In the genomic region with DNA sequence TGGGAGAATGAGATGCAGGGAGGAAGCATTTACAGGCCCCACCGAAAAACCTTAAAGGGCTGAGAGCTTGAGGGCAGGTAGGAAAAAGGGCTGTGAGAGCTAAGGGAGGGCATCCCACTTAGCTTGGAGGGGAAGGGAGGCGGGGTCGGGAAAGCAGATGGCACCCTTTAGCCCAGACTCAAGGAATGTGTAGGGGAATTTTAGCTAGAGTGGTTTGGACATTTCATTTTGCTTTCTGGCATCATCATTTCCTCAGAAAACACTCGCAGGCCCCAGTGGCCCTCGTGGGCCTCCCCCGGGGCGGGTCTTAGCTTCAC, we compare ENCODE assay signal across 8 cellular contexts. TPM values are rescaled to one million over a fixed set of nuclear protein-coding genes. Genes with fewer than 3 reads are reported as not detected.
DNase-seq lines count a peak whose midpoint lies in the region; ATAC-seq and TF ChIP-seq lines count a peak whose summit lies in the region.

No MANE protein-coding gene starts in this region.

- WGBS in heart left ventricle, 4 donors: 23 to 24% (median 24%) methylated on average over 7 of the region's 7 CpGs
- WGBS in mesodermal cell (ENCODE audit: insufficient coverage in 2 of 2), 2 experiments: 4 to 17% methylated on average over 5 to 6 of the region's 7 CpGs

- ATAC-seq in heart left ventricle (peak in 1 of 4 donors; percentile 0), left ventricle myocardium superior (no peak), HG03342 (IDR thresholded peaks at IDR 0.05; ENCODE audit: unreplicated experiment) (no peak)

- intact Hi-C loops in heart left ventricle (cut with DNase I) (loop anchor here in 6 of 10 donors (1.0 to 10.0 kb wide), 4 partner anchors 40 to 218 kb away; no protein-coding TSS in a partner anchor), left ventricle myocardium superior (cut with micrococcal nuclease) (no loop called here), uterus (cut with DNase I; ENCODE audit: low total_unique reads) (no loop called here)

- H3K27ac ChIP-seq in heart left ventricle (peak overlapping the region in 10 of 12 donors; percentile 90 to 99 (median 98)), angular gyrus (ENCODE audit: low read depth, low read length) (peak overlapping the region; percentile 64), mesodermal cell (ENCODE audit: low read depth, low read length, severe bottlenecking) (no peak overlapping the region), uterus (peak overlapping the region; percentile 87 to 95)

- H3K36me3 ChIP-seq in heart left ventricle (no peaks in the 10 kb centered on the region), mesodermal cell (ENCODE audit: control insufficient read depth, insufficient read depth, low read length) (no peaks in the 10 kb centered on the region), uterus (no peaks in the 10 kb centered on the region)

- H3K27me3 ChIP-seq in heart left ventricle (no peaks in the 10 kb centered on the region), uterus (no peaks in the 10 kb centered on the region)

- TF ChIP-seq CTCF in heart left ventricle (IDR thresholded peaks at IDR 0.05) (no peak), uterus (IDR thresholded peaks at IDR 0.05) (no peak)

- peak overlapping the region in 11 of 12 donors; percentile 72 to 98 (median 91) for H3K4me3 ChIP-seq in heart left ventricle
- H3K4me3 ChIP-seq in mesodermal cell (ENCODE audit: extremely low read depth, insufficient read depth, low read length, poor library complexity, severe bottlenecking): peak overlapping the region; percentile 67
- H3K4me3 ChIP-seq in uterus: peak overlapping the region in 1 of 2 donors; percentile 73

- no peak for TF ChIP-seq POLR2A in heart left ventricle (IDR thresholded peaks at IDR 0.05)
- no peak for TF ChIP-seq POLR2A in uterus (IDR thresholded peaks at IDR 0.05)

- DNase-seq in heart left ventricle (no peak), left ventricle myocardium superior (no peak), uterus (no peak), HuH-7.5 (ENCODE audit: low spot score) (no peak), OCI-M1 (lab: John Stamatoyannopoulos, UW) (no peak)

- H3K4me1 ChIP-seq in heart left ventricle: peaks cover 5 to 56% (median 38%) of the 10 kb centered on the region in 12 donors
- peaks cover 20% of the 10 kb centered on the region for H3K4me1 ChIP-seq in mesodermal cell (ENCODE audit: control insufficient read depth, insufficient read depth, low read length, poor library complexity, severe bottlenecking)
- H3K4me1 ChIP-seq in uterus: peaks cover 6 to 7% of the 10 kb centered on the region in 2 donors

- H3K9me3 ChIP-seq in heart left ventricle (no peaks in the 10 kb centered on the region), mesodermal cell (ENCODE audit: control insufficient read depth, low read length) (no peaks in the 10 kb centered on the region), uterus (no peaks in the 10 kb centered on the region)

RNA-seq across cellular contexts. Expression of gene STIM1, which starts 0.8 kb away (rescaled TPM):
- total RNA-seq in heart left ventricle (10 to 100 TPM; 24.4 to 42.9 (median 28.9) TPM), left ventricle myocardium superior (17.0 TPM), uterus (100 to 1,000 TPM in 1 of 4 donors, 10 to 100 TPM in 3; 37.6 to 114 (median 56.3) TPM)
- polyA plus RNA-seq in heart left ventricle: 10 to 100 TPM; 13.2 to 36.2 TPM
- 37.3 TPM for polyA plus RNA-seq in mesodermal cell (2013, experiment 1 of 2)
- polyA plus RNA-seq in mesodermal cell (2013, experiment 2 of 2): 28.3 TPM

RNA-seq across cellular contexts. Expression of gene RHOG, which starts 13.9 kb away (rescaled TPM):
- total RNA-seq in heart left ventricle (10 to 100 TPM; 17.9 to 69.1 (median 30.1) TPM), left ventricle myocardium superior (18.6 TPM), uterus (10 to 100 TPM; 10.5 to 46.9 (median 38.1) TPM)
- 10 to 100 TPM; 23.0 to 50.4 TPM for polyA plus RNA-seq in heart left ventricle
- 56.3 TPM for polyA plus RNA-seq in mesodermal cell (2013, experiment 1 of 2)
- polyA plus RNA-seq in mesodermal cell (2013, experiment 2 of 2): 44.0 TPM

RNA-seq across cellular contexts. Expression of gene PGAP2, which starts 46.3 kb away (rescaled TPM):
- total RNA-seq in heart left ventricle (10 to 100 TPM; 17.6 to 31.7 (median 23.3) TPM), left ventricle myocardium superior (19.6 TPM), uterus (10 to 100 TPM in 3 of 4 donors, not detected in 1; 12.2 to 16.5 (median 13.8) TPM)
- 10 to 100 TPM; 12.9 to 17.3 TPM for polyA plus RNA-seq in heart left ventricle
- polyA plus RNA-seq in mesodermal cell (2013, experiment 1 of 2): 16.4 TPM
- polyA plus RNA-seq in mesodermal cell (2013, experiment 2 of 2): 13.2 TPM

RNA-seq across cellular contexts. Expression of gene NUP98, which starts 57.3 kb away (rescaled TPM):
- 10 to 100 TPM; 36.0 to 77.9 (median 46.2) TPM for total RNA-seq in heart left ventricle
- 10 to 100 TPM; 13.2 to 25.4 TPM for polyA plus RNA-seq in heart left ventricle
- 40.3 TPM for total RNA-seq in left ventricle myocardium superior
- 71.2 TPM for polyA plus RNA-seq in mesodermal cell (2013, experiment 1 of 2)
- polyA plus RNA-seq in mesodermal cell (2013, experiment 2 of 2): 61.0 TPM
- 100 to 1,000 TPM in 3 of 4 donors, 10 to 100 TPM in 1; 55.1 to 189 (median 123) TPM for total RNA-seq in uterus

Comparison
In these comparisons a context has a peak if more than half of its experiments do, and no peak if none do; other contexts are left out.
1. intact Hi-C loops: an anchor here in heart left ventricle (1.0 to 10.0 kb wide); none called in left ventricle myocardium superior and uterus.